Comparison of ENCODE assay signal across 30 cellular contexts in the genomic region with DNA sequence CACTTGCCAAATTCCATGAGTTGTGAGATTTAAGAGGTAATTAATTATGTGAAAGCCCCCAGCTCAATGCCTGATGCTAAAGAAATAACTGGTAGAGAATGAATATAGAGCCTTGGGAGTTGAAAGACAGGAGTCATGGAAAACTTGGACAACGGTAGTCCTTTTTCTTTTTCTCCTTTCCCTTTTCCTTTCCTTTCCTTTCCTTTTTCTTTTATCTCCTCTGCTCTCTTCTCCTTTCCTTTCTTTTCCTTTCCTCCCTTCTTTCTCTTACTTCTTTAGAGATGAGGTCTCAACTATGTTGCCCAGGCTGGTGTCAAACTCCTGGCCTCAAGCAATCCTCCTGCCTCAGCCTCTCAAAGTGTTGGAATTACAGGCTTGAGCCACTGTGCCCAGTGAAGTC. TPM values are rescaled to one million over a fixed set of nuclear protein-coding genes. Genes with fewer than 3 reads are reported as not detected.
"Had no signal": no experiment of that assay in that cellular context is flagged by ENCODE, and none has a peak within 500 bp of the region (broad histone marks: within the 10 kb centered on the region; RNA-seq: fewer than 3 reads in every experiment).

No MANE protein-coding gene starts in this region.

- H3K4me1 Mint-ChIP-seq: activated T-helper 17 cell treated with anti-CD3 and anti-CD28 coated beads, Interleukin-2, amount 50 U/mL, for 72 hours had no signal

- H3K27me3 ChIP-seq: brain microvascular endothelial cell had no signal

- H3K36me3 ChIP-seq: brain microvascular endothelial cell had no signal

- ATAC-seq: activated CD8-positive, alpha-beta T cell treated with anti-CD3 and anti-CD28 coated beads for 36 hours; activated T-cell treated with anti-CD3 and anti-CD28 coated beads, Interleukin-2, amount 50 U/mL, for 4 hours; activated T-helper 17 cell treated with anti-CD3 and anti-CD28 coated beads, Interleukin-2, amount 50 U/mL, for 72 hours; esophagus mucosa had no signal

- H3K27ac ChIP-seq: brain microvascular endothelial cell had no signal

- H3K9me3 Mint-ChIP-seq: activated CD4-positive, alpha-beta T cell treated with anti-CD3 and anti-CD28 coated beads, Interleukin-2, amount 10 ng/mL, durations not matched to agents 7 days and 5 days; activated CD8-positive, alpha-beta T cell treated with anti-CD3 and anti-CD28 coated beads for 36 hours; activated T-cell treated with anti-CD3 and anti-CD28 coated beads, Interleukin-2, amount 50 U/mL, for 4 hours; activated T-helper 17 cell treated with anti-CD3 and anti-CD28 coated beads, Interleukin-2, amount 50 U/mL, for 72 hours had no signal

- DNase-seq: activated CD4-positive, alpha-beta T cell treated with anti-CD3 and anti-CD28 coated beads for 4 hours; activated CD4-positive, alpha-beta T cell treated with anti-CD3 and anti-CD28 coated beads, Interleukin-2, amount 10 ng/mL, durations not matched to agents 7 days and 5 days; activated CD4-positive, alpha-beta T cell treated with anti-CD3 and anti-CD28 coated beads, Interleukin-2, amount 50 U/mL, for 4 hours; activated CD4-positive, CD25-positive, alpha-beta regulatory T cell; activated CD4-positive, CD25-positive, alpha-beta regulatory T cell treated with anti-CD3 and anti-CD28 coated beads, Interleukin-2, amount 50 U/mL, for 72 hours; activated CD8-positive, alpha-beta memory T cell treated with anti-CD3 and anti-CD28 coated beads for 24 hours; activated CD8-positive, alpha-beta T cell treated with anti-CD3 and anti-CD28 coated beads for 36 hours; activated effector memory CD4-positive, alpha-beta T cell treated with Interleukin-2 at 50 U/mL for 16 hours; activated gamma-delta T cell treated with Interleukin-2 at 50 U/mL for 16 hours; activated naive CD4-positive, alpha-beta T cell treated with anti-CD3 and anti-CD28 coated beads, Interleukin-2, amount 50 U/mL, for 16 hours; activated naive CD4-positive, alpha-beta T cell treated with Interleukin-2 at 50 U/mL for 16 hours; activated T-cell treated with anti-CD3 and anti-CD28 coated beads, Interleukin-2, amount 50 U/mL, for 4 hours; amniotic stem cell; anterior cingulate cortex; brain microvascular endothelial cell; caudate nucleus; cortex of kidney; effector CD8-positive, alpha-beta T cell; foreskin fibroblast; head of caudate nucleus; T-helper 2 cell had no signal

- H3K27ac Mint-ChIP-seq: activated CD4-positive, alpha-beta T cell treated with anti-CD3 and anti-CD28 coated beads, Interleukin-2, amount 10 ng/mL, durations not matched to agents 7 days and 5 days; activated CD8-positive, alpha-beta T cell treated with anti-CD3 and anti-CD28 coated beads for 36 hours; activated naive CD8-positive, alpha-beta T cell; activated T-helper 17 cell treated with anti-CD3 and anti-CD28 coated beads, Interleukin-2, amount 50 U/mL, for 72 hours had no signal

- H3K36me3 Mint-ChIP-seq: activated naive CD8-positive, alpha-beta T cell had no signal

- H3K27me3 Mint-ChIP-seq: activated CD8-positive, alpha-beta T cell treated with anti-CD3 and anti-CD28 coated beads for 36 hours; activated naive CD8-positive, alpha-beta T cell had no signal

- H3K4me3 Mint-ChIP-seq: activated CD4-positive, alpha-beta T cell treated with anti-CD3 and anti-CD28 coated beads, Interleukin-2, amount 10 ng/mL, durations not matched to agents 7 days and 5 days; activated CD8-positive, alpha-beta T cell treated with anti-CD3 and anti-CD28 coated beads for 36 hours; activated naive CD8-positive, alpha-beta T cell; activated T-cell treated with anti-CD3 and anti-CD28 coated beads, Interleukin-2, amount 50 U/mL, for 4 hours; activated T-helper 17 cell treated with anti-CD3 and anti-CD28 coated beads, Interleukin-2, amount 50 U/mL, for 72 hours had no signal

- FAIRE-seq: astrocyte, colon, endometrium, frontal cortex had no signal

RNA-seq across cellular contexts. Expression of a gene that starts 26.6 kb away (rescaled TPM):
- total RNA-seq: activated CD4-positive, alpha-beta T cell treated with anti-CD3 and anti-CD28 coated beads, Interleukin-2, amount 10 ng/mL, durations not matched to agents 7 days and 5 days; activated CD8-positive, alpha-beta T cell treated with anti-CD3 and anti-CD28 coated beads for 36 hours; activated T-helper 17 cell treated with anti-CD3 and anti-CD28 coated beads, Interleukin-2, amount 50 U/mL, for 72 hours; astrocyte; chondrocyte; T-helper 1 cell treated with Interleukin-12 subunit alpha and Interleukin-12 subunit beta and Interleukin-4 antibody, amounts not matched to agents 30 ng/mL and 1 ng/mL, for 36 hours had no signal
